Comparison of ENCODE assay signal across 36 cellular contexts in the genomic region with DNA sequence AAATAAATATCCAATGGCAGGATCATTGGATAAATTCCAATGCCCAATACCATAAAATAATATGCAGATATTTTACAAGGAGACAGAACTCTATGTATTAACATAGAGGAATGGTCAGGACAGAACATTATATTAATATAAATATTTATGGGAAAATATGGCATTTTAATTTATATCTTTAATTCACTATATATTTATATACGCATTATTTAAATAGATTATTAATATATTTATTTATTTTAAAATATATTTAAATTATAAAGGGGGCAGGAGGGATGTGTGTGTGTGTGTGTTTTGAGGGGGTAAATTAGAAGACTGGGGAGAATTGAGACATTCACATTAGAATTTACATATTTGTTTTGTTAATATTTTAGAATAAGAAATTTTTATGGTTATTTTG. TPM values are rescaled to one million over a fixed set of nuclear protein-coding genes. Genes with fewer than 3 reads are reported as not detected.
"Had no signal": no experiment of that assay in that cellular context is flagged by ENCODE, and none has a peak within 500 bp of the region (broad histone marks: within the 10 kb centered on the region; RNA-seq: fewer than 3 reads in every experiment).

No MANE protein-coding gene starts in this region.

- H3K36me3 Mint-ChIP-seq: activated CD4-positive, alpha-beta memory T cell treated with anti-CD3 and anti-CD28 coated beads for 36 hours; activated CD8-positive, alpha-beta memory T cell treated with anti-CD3 and anti-CD28 coated beads, Interleukin-2, amount 10 ng/mL, durations not matched to agents 7 days and 5 days; activated naive CD4-positive, alpha-beta T cell treated with anti-CD3 and anti-CD28 coated beads, Interleukin-2, amount 10 ng/mL, durations not matched to agents 7 days and 5 days; activated naive CD4-positive, alpha-beta T cell treated with anti-CD3 and anti-CD28 coated beads, Interleukin-2, amount 50 U/mL, for 24 hours; activated naive CD8-positive, alpha-beta T cell; activated naive CD8-positive, alpha-beta T cell treated with anti-CD3 and anti-CD28 coated beads, Interleukin-2, amount 10 ng/mL, durations not matched to agents 7 days and 5 days; brain had no signal

- H3K4me1 Mint-ChIP-seq: activated B cell treated with CpG ODN at 0.5 μM for 24 hours; activated CD4-positive, alpha-beta T cell treated with anti-CD3 and anti-CD28 coated beads, Interleukin-2, amount 10 ng/mL, durations not matched to agents 24 days and 14 days; activated CD8-positive, alpha-beta memory T cell treated with anti-CD3 and anti-CD28 coated beads, Interleukin-2, amount 10 ng/mL, durations not matched to agents 7 days and 5 days; activated naive CD4-positive, alpha-beta T cell treated with anti-CD3 and anti-CD28 coated beads, Interleukin-2, amount 10 ng/mL, durations not matched to agents 7 days and 5 days; activated naive CD4-positive, alpha-beta T cell treated with anti-CD3 and anti-CD28 coated beads, Interleukin-2, amount 50 U/mL, for 24 hours; activated naive CD8-positive, alpha-beta T cell treated with anti-CD3 and anti-CD28 coated beads, Interleukin-2, amount 10 ng/mL, durations not matched to agents 7 days and 5 days; activated naive CD8-positive, alpha-beta T cell treated with anti-CD3 and anti-CD28 coated beads, Interleukin-2, amount 50 U/mL, for 24 hours; central memory CD8-positive, alpha-beta T cell had no signal

- FAIRE-seq: bronchial epithelial cell, TTC549 had no signal

- ATAC-seq: activated CD8-positive, alpha-beta memory T cell treated with anti-CD3 and anti-CD28 coated beads, Interleukin-2, amount 10 ng/mL, durations not matched to agents 7 days and 5 days; activated CD8-positive, alpha-beta T cell treated with anti-CD3 and anti-CD28 coated beads for 36 hours; activated naive CD8-positive, alpha-beta T cell treated with anti-CD3 and anti-CD28 coated beads, Interleukin-2, amount 50 U/mL, for 24 hours had no signal

- H3K27me3 Mint-ChIP-seq: activated B cell treated with CpG ODN at 0.5 μM for 24 hours; activated CD4-positive, alpha-beta memory T cell treated with anti-CD3 and anti-CD28 coated beads for 36 hours; activated CD4-positive, alpha-beta T cell treated with anti-CD3 and anti-CD28 coated beads, Interleukin-2, amount 10 ng/mL, durations not matched to agents 24 days and 14 days; activated CD8-positive, alpha-beta memory T cell treated with anti-CD3 and anti-CD28 coated beads, Interleukin-2, amount 10 ng/mL, durations not matched to agents 7 days and 5 days; activated CD8-positive, alpha-beta T cell treated with anti-CD3 and anti-CD28 coated beads for 36 hours; activated naive CD4-positive, alpha-beta T cell treated with anti-CD3 and anti-CD28 coated beads, Interleukin-2, amount 10 ng/mL, durations not matched to agents 7 days and 5 days; activated naive CD4-positive, alpha-beta T cell treated with anti-CD3 and anti-CD28 coated beads, Interleukin-2, amount 50 U/mL, for 24 hours; activated naive CD8-positive, alpha-beta T cell; activated naive CD8-positive, alpha-beta T cell treated with anti-CD3 and anti-CD28 coated beads, Interleukin-2, amount 10 ng/mL, durations not matched to agents 7 days and 5 days; activated naive CD8-positive, alpha-beta T cell treated with anti-CD3 and anti-CD28 coated beads, Interleukin-2, amount 50 U/mL, for 24 hours; activated T-cell treated with anti-CD3 and anti-CD28 coated beads, Interleukin-2, amount 50 U/mL, for 24 hours; central memory CD8-positive, alpha-beta T cell had no signal

- H3K4me3 Mint-ChIP-seq: activated B cell treated with CpG ODN at 0.5 μM for 24 hours; activated CD4-positive, alpha-beta memory T cell treated with anti-CD3 and anti-CD28 coated beads for 36 hours; activated CD4-positive, alpha-beta T cell treated with anti-CD3 and anti-CD28 coated beads, Interleukin-2, amount 10 ng/mL, durations not matched to agents 24 days and 14 days; activated CD8-positive, alpha-beta memory T cell treated with anti-CD3 and anti-CD28 coated beads, Interleukin-2, amount 10 ng/mL, durations not matched to agents 7 days and 5 days; activated CD8-positive, alpha-beta T cell treated with anti-CD3 and anti-CD28 coated beads for 36 hours; activated naive CD4-positive, alpha-beta T cell treated with anti-CD3 and anti-CD28 coated beads, Interleukin-2, amount 10 ng/mL, durations not matched to agents 7 days and 5 days; activated naive CD4-positive, alpha-beta T cell treated with anti-CD3 and anti-CD28 coated beads, Interleukin-2, amount 50 U/mL, for 24 hours; activated naive CD8-positive, alpha-beta T cell; activated naive CD8-positive, alpha-beta T cell treated with anti-CD3 and anti-CD28 coated beads, Interleukin-2, amount 10 ng/mL, durations not matched to agents 7 days and 5 days; activated naive CD8-positive, alpha-beta T cell treated with anti-CD3 and anti-CD28 coated beads, Interleukin-2, amount 50 U/mL, for 24 hours; activated T-cell treated with anti-CD3 and anti-CD28 coated beads, Interleukin-2, amount 50 U/mL, for 24 hours; brain; central memory CD8-positive, alpha-beta T cell; T-helper 1 cell treated with Interleukin-12 subunit alpha and Interleukin-12 subunit beta and Interleukin-4 antibody, amounts not matched to agents 30 μg/mL and 1 μg/mL, for 36 hours; T-helper 2 cell treated with Interferon-gamma antibody and Interleukin-4, amounts not matched to agents 5 μg/mL and 100 μg/mL, for 36 hours had no signal

- H3K27ac Mint-ChIP-seq: activated B cell treated with CpG ODN at 0.5 μM for 24 hours; activated CD4-positive, alpha-beta memory T cell treated with anti-CD3 and anti-CD28 coated beads for 36 hours; activated CD4-positive, alpha-beta T cell treated with anti-CD3 and anti-CD28 coated beads, Interleukin-2, amount 10 ng/mL, durations not matched to agents 24 days and 14 days; activated CD8-positive, alpha-beta memory T cell treated with anti-CD3 and anti-CD28 coated beads, Interleukin-2, amount 10 ng/mL, durations not matched to agents 7 days and 5 days; activated CD8-positive, alpha-beta T cell treated with anti-CD3 and anti-CD28 coated beads for 36 hours; activated naive CD4-positive, alpha-beta T cell treated with anti-CD3 and anti-CD28 coated beads, Interleukin-2, amount 10 ng/mL, durations not matched to agents 7 days and 5 days; activated naive CD4-positive, alpha-beta T cell treated with anti-CD3 and anti-CD28 coated beads, Interleukin-2, amount 50 U/mL, for 24 hours; activated naive CD8-positive, alpha-beta T cell; activated naive CD8-positive, alpha-beta T cell treated with anti-CD3 and anti-CD28 coated beads, Interleukin-2, amount 10 ng/mL, durations not matched to agents 7 days and 5 days; activated naive CD8-positive, alpha-beta T cell treated with anti-CD3 and anti-CD28 coated beads, Interleukin-2, amount 50 U/mL, for 24 hours; activated T-cell treated with anti-CD3 and anti-CD28 coated beads, Interleukin-2, amount 50 U/mL, for 24 hours; activated T-helper 2 cell treated with anti-CD3 and anti-CD28 coated beads, Interferon-gamma antibody, Interleukin-2, Interleukin-4, amounts not matched to agents 10 μg/mL and 5 μg/mL and 100 μg/mL, durations not matched to agents 14 hours and 24 hours and 36 hours; brain; T-helper 1 cell treated with Interleukin-12 subunit alpha and Interleukin-12 subunit beta and Interleukin-4 antibody, amounts not matched to agents 30 μg/mL and 1 μg/mL, for 36 hours; T-helper 2 cell treated with Interferon-gamma antibody and Interleukin-4, amounts not matched to agents 5 μg/mL and 100 μg/mL, for 36 hours had no signal

- DNase-seq: activated B cell treated with CpG ODN at 0.5 μM for 24 hours; activated CD4-positive, alpha-beta memory T cell treated with anti-CD3 and anti-CD28 coated beads for 36 hours; activated CD4-positive, alpha-beta T cell treated with anti-CD3 and anti-CD28 coated beads for 4 hours; activated CD4-positive, alpha-beta T cell treated with anti-CD3 and anti-CD28 coated beads, Interleukin-2, amount 10 ng/mL, durations not matched to agents 24 days and 14 days; activated CD4-positive, alpha-beta T cell treated with anti-CD3 and anti-CD28 coated beads, Interleukin-2, amount 50 U/mL, for 1 hour; activated CD4-positive, alpha-beta T cell treated with anti-CD3 and anti-CD28 coated beads, Interleukin-2, amount 50 U/mL, for 4 hours; activated CD4-positive, CD25-positive, alpha-beta regulatory T cell treated with anti-CD3 and anti-CD28 coated beads, Interleukin-2, amount 50 U/mL, for 72 hours; activated CD8-positive, alpha-beta memory T cell treated with anti-CD3 and anti-CD28 coated beads for 24 hours; activated CD8-positive, alpha-beta memory T cell treated with anti-CD3 and anti-CD28 coated beads, Interleukin-2, amount 10 ng/mL, durations not matched to agents 7 days and 5 days; activated CD8-positive, alpha-beta memory T cell treated with anti-CD3 and anti-CD28 coated beads, Interleukin-2, amount 50 U/mL, for 48 hours; activated CD8-positive, alpha-beta T cell treated with anti-CD3 and anti-CD28 coated beads for 36 hours; activated effector memory CD4-positive, alpha-beta T cell treated with Interleukin-2 at 50 U/mL for 16 hours; activated gamma-delta T cell; activated naive CD4-positive, alpha-beta T cell treated with anti-CD3 and anti-CD28 coated beads, Interleukin-2, amount 10 ng/mL, durations not matched to agents 7 days and 5 days; activated naive CD4-positive, alpha-beta T cell treated with Interleukin-2 at 50 U/mL for 16 hours; activated naive CD8-positive, alpha-beta T cell treated with anti-CD3 and anti-CD28 coated beads, Interleukin-2, amount 10 ng/mL, durations not matched to agents 7 days and 5 days; activated naive CD8-positive, alpha-beta T cell treated with anti-CD3 and anti-CD28 coated beads, Interleukin-2, amount 50 U/mL, for 24 hours; activated T-cell treated with anti-CD3 and anti-CD28 coated beads, Interleukin-2, amount 50 U/mL, for 24 hours; activated T-cell treated with anti-CD3 and anti-CD28 coated beads, Interleukin-2, amount 50 U/mL, for 48 hours; amygdala; anterior cingulate cortex; caudate nucleus; cerebellar nuclear complex; T-helper 1 cell; T-helper 2 cell; T-helper 9 cell; WERI-Rb-1 had no signal

RNA-seq across cellular contexts. Expression of a gene that starts 31.6 kb away (rescaled TPM):
- total RNA-seq: activated B cell treated with CpG ODN at 0.5 μM for 24 hours; activated CD4-positive, alpha-beta memory T cell treated with anti-CD3 and anti-CD28 coated beads for 36 hours; activated CD4-positive, alpha-beta T cell treated with anti-CD3 and anti-CD28 coated beads, Interleukin-2, amount 10 ng/mL, durations not matched to agents 24 days and 14 days; activated CD8-positive, alpha-beta memory T cell treated with anti-CD3 and anti-CD28 coated beads, Interleukin-2, amount 10 ng/mL, durations not matched to agents 7 days and 5 days; activated CD8-positive, alpha-beta T cell treated with anti-CD3 and anti-CD28 coated beads for 36 hours; activated naive CD8-positive, alpha-beta T cell treated with anti-CD3 and anti-CD28 coated beads, Interleukin-2, amount 10 ng/mL, durations not matched to agents 7 days and 5 days; activated T-helper 2 cell treated with anti-CD3 and anti-CD28 coated beads, Interferon-gamma antibody, Interleukin-2, Interleukin-4, amounts not matched to agents 10 μg/mL and 5 μg/mL and 100 μg/mL, durations not matched to agents 14 hours and 24 hours and 36 hours had no signal
